In the genomic region with DNA sequence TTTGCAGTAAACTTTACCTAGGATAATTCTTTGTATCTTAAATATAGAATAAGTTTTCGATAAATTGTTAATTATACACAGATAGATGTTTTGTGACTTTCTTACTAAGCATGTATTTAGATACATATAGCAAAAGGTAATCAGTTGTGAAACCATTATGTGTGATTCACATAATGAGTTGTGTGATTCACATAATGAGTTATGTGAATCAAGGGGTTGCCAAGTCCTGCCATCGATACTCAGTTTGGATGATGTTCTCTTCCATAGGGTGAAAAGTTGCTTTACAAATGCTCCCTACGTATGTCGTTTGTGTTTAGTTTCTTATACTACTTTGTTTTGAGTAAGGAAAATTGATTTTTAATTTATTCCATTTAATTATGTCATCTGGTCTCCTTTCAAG, we compare ENCODE assay signal across 17 cellular contexts.
A peak's percentile ranks its signal among the peaks of the same experiment; 100 is the strongest.
DNase-seq lines count a peak whose midpoint lies in the region; ATAC-seq and TF ChIP-seq lines count a peak whose summit lies in the region.
"Had no signal": no experiment of that assay in that cellular context is flagged by ENCODE, and none has a peak within 500 bp of the region (broad histone marks: within the 10 kb centered on the region; RNA-seq: fewer than 3 reads in every experiment).

No MANE protein-coding gene starts in this region.

- H3K27ac ChIP-seq in RWPE2 (ENCODE audit: poor library complexity, severe bottlenecking) = no peak overlapping the region
- H3K27ac ChIP-seq: SJSA1 had no signal

- TF ChIP-seq CTCF in RWPE2 (IDR thresholded peaks at IDR 0.05; ENCODE audit: poor library complexity, severe bottlenecking) = no peak

- ATAC-seq in RWPE2 (ENCODE audit: low read depth) (peak; percentile 58; the same call in 2 of the 3 replicates), GM21529 (IDR thresholded peaks at IDR 0.05; ENCODE audit: unreplicated experiment) (no peak), HG03175 (IDR thresholded peaks at IDR 0.05; ENCODE audit: unreplicated experiment) (no peak)

- peaks cover 4% of the 10 kb centered on the region for H3K4me1 ChIP-seq in RWPE2 (ENCODE audit: insufficient read depth, poor library complexity, severe bottlenecking)
- H3K4me1 ChIP-seq: SJSA1 had no signal

- no peaks in the 10 kb centered on the region for H3K36me3 ChIP-seq in RWPE2 (ENCODE audit: low read depth)
- H3K36me3 ChIP-seq: SJSA1 had no signal

- H3K4me3 ChIP-seq in RWPE2 (ENCODE audit: severe bottlenecking) = no peak overlapping the region
- H3K4me3 ChIP-seq: SJSA1 had no signal

- peak; percentile 32 for DNase-seq in HPDE6-E6E7 (ENCODE audit: extremely low spot score)
- no peak for DNase-seq in RWPE2 (ENCODE audit: low spot score)
- DNase-seq in fibroblast of gingiva (ENCODE audit: low read depth) = peak; percentile 2
- DNase-seq in midbrain (lab: John Stamatoyannopoulos, UW) = no peak
- no peak for DNase-seq in effector CD4-positive, alpha-beta T cell
- DNase-seq: ACHN, C1 segment of cervical spinal cord, GOT3, KBM-7, MV-4-11, NCI-H1694 treated with DMSO at 0.1 percent for 48 hours, NCI-H510A treated with DMSO at 0.1 percent for 48 hours, NCI-H82, OCI-M1 had no signal

- no peaks in the 10 kb centered on the region for H3K27me3 ChIP-seq in RWPE2 (ENCODE audit: insufficient read depth, poor library complexity, severe bottlenecking)
- H3K27me3 ChIP-seq: SJSA1 had no signal

- H3K9me3 ChIP-seq in RWPE2 (ENCODE audit: severe bottlenecking) = no peaks in the 10 kb centered on the region
- H3K9me3 ChIP-seq: SJSA1 had no signal

Comparison
In these comparisons a context has a peak if more than half of its experiments do, and no peak if none do; other contexts are left out.
1. DNase-seq: peak in HPDE6-E6E7 (single experiment) and fibroblast of gingiva (single experiment); none in RWPE2 (single experiment), midbrain (single experiment) and effector CD4-positive, alpha-beta T cell (single experiment).